In the genomic region with DNA sequence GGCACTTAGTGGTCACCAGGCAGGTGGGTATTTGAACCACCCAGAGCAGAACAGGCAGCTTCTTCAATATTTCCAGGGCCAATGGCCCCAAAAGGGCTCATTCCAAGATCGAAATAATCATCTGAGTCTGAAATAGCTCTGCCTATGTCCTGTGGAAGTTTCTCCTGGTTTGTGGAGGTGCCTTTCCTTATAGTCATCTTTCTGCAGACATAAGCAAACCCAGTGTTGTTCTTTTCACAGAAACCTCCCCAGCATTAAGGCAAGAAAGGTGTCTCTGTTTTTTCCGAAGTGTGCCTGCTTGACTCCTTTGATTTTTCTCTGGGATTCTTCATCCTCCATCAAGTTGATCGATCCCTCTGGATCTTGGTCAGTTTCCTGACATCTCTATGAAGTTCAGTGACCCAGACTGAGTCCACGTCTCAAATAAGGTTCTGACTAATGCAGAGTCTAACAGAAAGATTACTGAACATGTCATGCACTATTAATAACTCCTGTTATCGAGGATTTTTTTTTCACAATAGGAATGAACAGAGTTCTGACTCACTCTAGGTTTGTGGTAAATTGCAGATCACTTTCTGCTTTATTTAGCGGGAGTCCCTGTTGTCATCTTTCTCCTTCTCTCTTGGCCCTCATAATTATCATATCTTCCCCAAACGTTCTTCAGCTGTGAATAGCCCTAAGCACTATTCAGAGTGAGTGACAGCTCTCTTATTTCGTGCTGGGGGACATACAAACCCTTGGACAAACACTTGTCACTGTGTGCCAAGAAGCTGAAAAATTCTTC, we compare ENCODE assay signal across 9 cellular contexts. TPM values are rescaled to one million over a fixed set of nuclear protein-coding genes. Genes with fewer than 3 reads are reported as not detected.
DNase-seq lines count a peak whose midpoint lies in the region; ATAC-seq, FAIRE-seq and TF ChIP-seq lines count a peak whose summit lies in the region.
"Had no signal": no experiment of that assay in that cellular context is flagged by ENCODE, and none has a peak within 500 bp of the region (broad histone marks: within the 10 kb centered on the region; RNA-seq: fewer than 3 reads in every experiment).

No MANE protein-coding gene starts in this region.

- ATAC-seq in naive thymus-derived CD4-positive, alpha-beta T cell = no peak
- no peak for ATAC-seq in naive thymus-derived CD8-positive, alpha-beta T cell

- DNase-seq in AG09319 (ENCODE audit: extremely low read depth, low read depth) (peak; percentile 66), HPDE6-E6E7 (ENCODE audit: extremely low spot score) (peak; percentile 80), kidney (no peak), uterus (no peak), HK-2 (ENCODE audit: unreplicated experiment) (no peak)
- DNase-seq in activated T-helper 2 cell treated with anti-CD3 and anti-CD28 coated beads, Interferon-gamma antibody, Interleukin-2, Interleukin-4, amounts not matched to agents 10 μg/mL and 5 μg/mL and 100 μg/mL, durations not matched to agents 14 hours and 24 hours and 36 hours (ENCODE audit: low spot score) = no peak
- DNase-seq in naive thymus-derived CD4-positive, alpha-beta T cell = no peak
- no peak for DNase-seq in naive thymus-derived CD8-positive, alpha-beta T cell

- peak overlapping the region; percentile 45 for H3K4me3 Mint-ChIP-seq in activated T-helper 2 cell treated with anti-CD3 and anti-CD28 coated beads, Interferon-gamma antibody, Interleukin-2, Interleukin-4, amounts not matched to agents 10 μg/mL and 5 μg/mL and 100 μg/mL, durations not matched to agents 14 hours and 24 hours and 36 hours (ENCODE audit: low read depth)
- peak overlapping the region in 4 of 10 donors; percentile 15 to 48 (median 44) for H3K4me3 Mint-ChIP-seq in naive thymus-derived CD4-positive, alpha-beta T cell
- H3K4me3 Mint-ChIP-seq in naive thymus-derived CD8-positive, alpha-beta T cell = peak overlapping the region in 4 of 10 donors; percentile 5 to 93 (median 48)

- intact Hi-C loops in activated T-helper 2 cell treated with anti-CD3 and anti-CD28 coated beads, Interferon-gamma antibody, Interleukin-2, Interleukin-4, amounts not matched to agents 10 μg/mL and 5 μg/mL and 100 μg/mL, durations not matched to agents 14 hours and 24 hours and 36 hours (cut with micrococcal nuclease) = loop anchor here (5.0 kb wide), 4 partner anchors 53 to 177 kb away; a partner anchor contains a TSS
- intact Hi-C loops in kidney (cut with DNase I) = no loop called here
- intact Hi-C loops in uterus (cut with DNase I; ENCODE audit: low total_unique reads) = no loop called here
- intact Hi-C loops in naive thymus-derived CD4-positive, alpha-beta T cell (cut with micrococcal nuclease) = loop anchor here in 1 of 2 donors (5.0 kb wide), 2 partner anchors 152 to 292 kb away; a partner anchor contains a TSS

- H3K27me3 Mint-ChIP-seq in activated T-helper 2 cell treated with anti-CD3 and anti-CD28 coated beads, Interferon-gamma antibody, Interleukin-2, Interleukin-4, amounts not matched to agents 10 μg/mL and 5 μg/mL and 100 μg/mL, durations not matched to agents 14 hours and 24 hours and 36 hours (ENCODE audit: low read depth) = no peaks in the 10 kb centered on the region
- no peaks in the 10 kb centered on the region for H3K27me3 Mint-ChIP-seq in naive thymus-derived CD4-positive, alpha-beta T cell
- H3K27me3 Mint-ChIP-seq in naive thymus-derived CD8-positive, alpha-beta T cell = no peaks in the 10 kb centered on the region

- CTCF ChIA-PET in naive thymus-derived CD4-positive, alpha-beta T cell (lab: Charles Lee) = no interaction called here

- H3K27me3 ChIP-seq in uterus = no peaks in the 10 kb centered on the region
- no peaks in the 10 kb centered on the region for H3K27me3 ChIP-seq in naive thymus-derived CD4-positive, alpha-beta T cell (ENCODE audit: control insufficient read depth in 2 of 2, insufficient read depth in 2 of 2, low read length in 2 of 2)

- H3K36me3 Mint-ChIP-seq in activated T-helper 2 cell treated with anti-CD3 and anti-CD28 coated beads, Interferon-gamma antibody, Interleukin-2, Interleukin-4, amounts not matched to agents 10 μg/mL and 5 μg/mL and 100 μg/mL, durations not matched to agents 14 hours and 24 hours and 36 hours (ENCODE audit: low read depth) = peaks cover 15% of the 10 kb centered on the region
- peaks cover 0 to 19% (median 4%) of the 10 kb centered on the region in 5 donors for H3K36me3 Mint-ChIP-seq in naive thymus-derived CD4-positive, alpha-beta T cell
- H3K36me3 Mint-ChIP-seq in naive thymus-derived CD8-positive, alpha-beta T cell = peaks cover 0 to 7% (median 0%) of the 10 kb centered on the region in 3 donors

- peaks cover 32% of the 10 kb centered on the region for H3K4me1 Mint-ChIP-seq in activated T-helper 2 cell treated with anti-CD3 and anti-CD28 coated beads, Interferon-gamma antibody, Interleukin-2, Interleukin-4, amounts not matched to agents 10 μg/mL and 5 μg/mL and 100 μg/mL, durations not matched to agents 14 hours and 24 hours and 36 hours (ENCODE audit: low read depth)
- peaks cover 20 to 47% (median 30%) of the 10 kb centered on the region in 7 donors for H3K4me1 Mint-ChIP-seq in naive thymus-derived CD4-positive, alpha-beta T cell
- H3K4me1 Mint-ChIP-seq in naive thymus-derived CD8-positive, alpha-beta T cell = peaks cover 18 to 41% (median 33%) of the 10 kb centered on the region in 4 donors

- no peak overlapping the region for H3K27ac Mint-ChIP-seq in activated T-helper 2 cell treated with anti-CD3 and anti-CD28 coated beads, Interferon-gamma antibody, Interleukin-2, Interleukin-4, amounts not matched to agents 10 μg/mL and 5 μg/mL and 100 μg/mL, durations not matched to agents 14 hours and 24 hours and 36 hours
- peak overlapping the region in 1 of 9 donors; percentile 79 for H3K27ac Mint-ChIP-seq in naive thymus-derived CD4-positive, alpha-beta T cell
- H3K27ac Mint-ChIP-seq in naive thymus-derived CD8-positive, alpha-beta T cell = peak overlapping the region in 3 of 10 donors; percentile 16 to 19 (median 19)

- POLR2A ChIA-PET in naive thymus-derived CD4-positive, alpha-beta T cell (lab: Charles Lee) = interaction anchor here (1.0 to 2.0 kb wide), 2 partner anchors 25 to 61 kb away, joined by 3 to 4 read pairs; a partner anchor contains a TSS
- POLR2A ChIA-PET in naive thymus-derived CD8-positive, alpha-beta T cell (lab: Charles Lee) = interaction anchor here (4.8 kb wide), 1 partner anchor 174 kb away, joined by 40 read pairs; no protein-coding TSS in a partner anchor

- TF ChIP-seq CTCF in AG09319 (IDR thresholded peaks at IDR 0.05; ENCODE audit: low read depth, low read length) (no peak), kidney (IDR thresholded peaks at IDR 0.05; ENCODE audit: borderline replicate concordance, extremely low read depth, insufficient read depth) (no peak), uterus (IDR thresholded peaks at IDR 0.05) (no peak)

- H3K4me1 ChIP-seq in kidney (ENCODE audit: control insufficient read depth in 1 of 2, insufficient read depth in 1 of 2, low read depth in 1 of 2, low read length in 2 of 2) (peaks cover 26 to 41% of the 10 kb centered on the region in 2 donors), uterus (peaks cover 7 to 13% of the 10 kb centered on the region in 2 donors)
- peaks cover 32 to 33% of the 10 kb centered on the region in 2 donors for H3K4me1 ChIP-seq in naive thymus-derived CD4-positive, alpha-beta T cell (ENCODE audit: control insufficient read depth in 2 of 2, insufficient read depth in 2 of 2, low read length in 2 of 2)

- no peaks in the 10 kb centered on the region for H3K9me3 Mint-ChIP-seq in activated T-helper 2 cell treated with anti-CD3 and anti-CD28 coated beads, Interferon-gamma antibody, Interleukin-2, Interleukin-4, amounts not matched to agents 10 μg/mL and 5 μg/mL and 100 μg/mL, durations not matched to agents 14 hours and 24 hours and 36 hours
- no peaks in the 10 kb centered on the region for H3K9me3 Mint-ChIP-seq in naive thymus-derived CD4-positive, alpha-beta T cell
- no peaks in the 10 kb centered on the region for H3K9me3 Mint-ChIP-seq in naive thymus-derived CD8-positive, alpha-beta T cell

- H3K36me3 ChIP-seq in kidney (ENCODE audit: control insufficient read depth in 1 of 2, insufficient read depth in 2 of 2, low read length in 2 of 2) (peaks cover 0 to under 1% of the 10 kb centered on the region in 2 donors), uterus (no peaks in the 10 kb centered on the region)
- H3K36me3 ChIP-seq in naive thymus-derived CD4-positive, alpha-beta T cell (ENCODE audit: control insufficient read depth in 2 of 3, insufficient read depth in 3 of 3, low read length in 3 of 3) = peaks cover 0 to 15% (median 0%) of the 10 kb centered on the region in 3 experiments

- H3K4me3 ChIP-seq in kidney (ENCODE audit: low read length in 2 of 2) = peak overlapping the region; percentile 87 to 99
- peak overlapping the region in 1 of 2 donors; percentile 76 for H3K4me3 ChIP-seq in uterus
- H3K4me3 ChIP-seq in naive thymus-derived CD4-positive, alpha-beta T cell (ENCODE audit: low read length) = no peak overlapping the region

- no peaks in the 10 kb centered on the region for H3K9me3 ChIP-seq in kidney (ENCODE audit: control insufficient read depth in 1 of 2, low read length in 2 of 2)
- H3K9me3 ChIP-seq in uterus = no peaks in the 10 kb centered on the region
- H3K9me3 ChIP-seq in naive thymus-derived CD4-positive, alpha-beta T cell (ENCODE audit: control insufficient read depth in 2 of 3, low read length in 3 of 3) = no peaks in the 10 kb centered on the region

- H3K27ac ChIP-seq in kidney (ENCODE audit: low read depth in 2 of 2, low read length in 2 of 2) (peak overlapping the region; percentile 86 to 88), uterus (peak overlapping the region; percentile 88 to 93)
- no peak overlapping the region for H3K27ac ChIP-seq in naive thymus-derived CD4-positive, alpha-beta T cell (ENCODE audit: low read depth, low read length)

- H3K9ac ChIP-seq in kidney (ENCODE audit: low read length in 2 of 2) = peak overlapping the region; percentile 27 to 85

- TF ChIP-seq POLR2A in uterus (IDR thresholded peaks at IDR 0.05) = no peak

- no peak for FAIRE-seq in kidney (lab: Jason Lieb, UNC)
- FAIRE-seq: endometrium had no signal

RNA-seq across cellular contexts. Expression of a gene that starts 1.5 kb away (rescaled TPM):
- not detected in 2 replicates for total RNA-seq in activated T-helper 2 cell treated with anti-CD3 and anti-CD28 coated beads, Interferon-gamma antibody, Interleukin-2, Interleukin-4, amounts not matched to agents 10 μg/mL and 5 μg/mL and 100 μg/mL, durations not matched to agents 14 hours and 24 hours and 36 hours
- total RNA-seq in kidney (not detected), uterus (under 1 TPM in 1 of 4 donors, not detected in 3; 0.52 TPM)
- not detected for polyA plus RNA-seq in kidney (ENCODE audit: insufficient read depth, low read depth, low replicate concordance)
- total RNA-seq in naive thymus-derived CD4-positive, alpha-beta T cell = under 1 TPM in 1 of 5 experiments, not detected in 4; 0.27 TPM
- polyA plus RNA-seq in naive thymus-derived CD4-positive, alpha-beta T cell = not detected
- total RNA-seq in naive thymus-derived CD8-positive, alpha-beta T cell = under 1 TPM in 1 of 2 experiments, not detected in 1; 0.44 TPM
- not detected for polyA plus RNA-seq in naive thymus-derived CD8-positive, alpha-beta T cell

RNA-seq across cellular contexts. Expression of a gene that starts 1.7 kb away (rescaled TPM):
- 66.1 and 74.3 TPM in 2 replicates for total RNA-seq in activated T-helper 2 cell treated with anti-CD3 and anti-CD28 coated beads, Interferon-gamma antibody, Interleukin-2, Interleukin-4, amounts not matched to agents 10 μg/mL and 5 μg/mL and 100 μg/mL, durations not matched to agents 14 hours and 24 hours and 36 hours
- 48.8 TPM for total RNA-seq in kidney
- polyA plus RNA-seq in kidney (ENCODE audit: insufficient read depth, low read depth, low replicate concordance) = 85.9 TPM
- total RNA-seq in uterus = 10 to 100 TPM; 15.9 to 71.5 (median 42.9) TPM
- 100 to 1,000 TPM in 3 of 5 experiments, 10 to 100 TPM in 2; 77.6 to 205 (median 110) TPM for total RNA-seq in naive thymus-derived CD4-positive, alpha-beta T cell
- 100 to 1,000 TPM; 167 to 197 TPM for polyA plus RNA-seq in naive thymus-derived CD4-positive, alpha-beta T cell
- 100 to 1,000 TPM; 178 to 192 TPM for total RNA-seq in naive thymus-derived CD8-positive, alpha-beta T cell
- polyA plus RNA-seq in naive thymus-derived CD8-positive, alpha-beta T cell = 100 to 1,000 TPM; 100 to 335 (median 249) TPM

RNA-seq across cellular contexts. Expression of a gene that starts 10.6 kb away (rescaled TPM):
- 24.6 and 26.3 TPM in 2 replicates for total RNA-seq in activated T-helper 2 cell treated with anti-CD3 and anti-CD28 coated beads, Interferon-gamma antibody, Interleukin-2, Interleukin-4, amounts not matched to agents 10 μg/mL and 5 μg/mL and 100 μg/mL, durations not matched to agents 14 hours and 24 hours and 36 hours
- total RNA-seq in kidney = 5.6 TPM
- 3.5 TPM for polyA plus RNA-seq in kidney (ENCODE audit: insufficient read depth, low read depth, low replicate concordance)
- 10 to 100 TPM in 2 of 4 donors, 1 to 10 TPM in 1, under 1 TPM in 1; 0.29 to 12.6 (median 6.4) TPM for total RNA-seq in uterus
- total RNA-seq in naive thymus-derived CD4-positive, alpha-beta T cell = 10 to 100 TPM; 25.6 to 92.4 (median 53.8) TPM
- 1 to 10 TPM; 1.7 to 2.1 TPM for polyA plus RNA-seq in naive thymus-derived CD4-positive, alpha-beta T cell
- 10 to 100 TPM; 82.2 to 83.3 TPM for total RNA-seq in naive thymus-derived CD8-positive, alpha-beta T cell
- 1 to 10 TPM in 1 of 3 donors, under 1 TPM in 2; 0.55 to 1.2 (median 0.58) TPM for polyA plus RNA-seq in naive thymus-derived CD8-positive, alpha-beta T cell

RNA-seq across cellular contexts. Expression of a gene that starts 33.7 kb away (rescaled TPM):
- total RNA-seq in activated T-helper 2 cell treated with anti-CD3 and anti-CD28 coated beads, Interferon-gamma antibody, Interleukin-2, Interleukin-4, amounts not matched to agents 10 μg/mL and 5 μg/mL and 100 μg/mL, durations not matched to agents 14 hours and 24 hours and 36 hours = 0.11 and 0.53 TPM in 2 replicates
- total RNA-seq in kidney (0.47 TPM), uterus (under 1 TPM in 3 of 4 donors, not detected in 1; 0.18 to 0.35 (median 0.26) TPM)
- 0.80 TPM for polyA plus RNA-seq in kidney (ENCODE audit: insufficient read depth, low read depth, low replicate concordance)
- total RNA-seq in naive thymus-derived CD4-positive, alpha-beta T cell = 1 to 10 TPM in 1 of 5 experiments, under 1 TPM in 2, not detected in 2; 0.22 to 2.4 (median 0.75) TPM
- under 1 TPM; 0.61 to 0.69 TPM for polyA plus RNA-seq in naive thymus-derived CD4-positive, alpha-beta T cell
- not detected for total RNA-seq in naive thymus-derived CD8-positive, alpha-beta T cell
- under 1 TPM; 0.16 to 0.65 (median 0.50) TPM for polyA plus RNA-seq in naive thymus-derived CD8-positive, alpha-beta T cell

RNA-seq across cellular contexts. Expression of a gene that starts 51.5 kb away (rescaled TPM):
- 193 and 196 TPM in 2 replicates for total RNA-seq in activated T-helper 2 cell treated with anti-CD3 and anti-CD28 coated beads, Interferon-gamma antibody, Interleukin-2, Interleukin-4, amounts not matched to agents 10 μg/mL and 5 μg/mL and 100 μg/mL, durations not matched to agents 14 hours and 24 hours and 36 hours
- total RNA-seq in kidney (66.4 TPM), uterus (100 to 1,000 TPM in 1 of 4 donors, 10 to 100 TPM in 3; 62.0 to 158 (median 84.7) TPM)
- 63.6 TPM for polyA plus RNA-seq in kidney (ENCODE audit: insufficient read depth, low read depth, low replicate concordance)
- total RNA-seq in naive thymus-derived CD4-positive, alpha-beta T cell = 100 to 1,000 TPM in 1 of 5 experiments, 10 to 100 TPM in 4; 55.7 to 111 (median 68.9) TPM
- polyA plus RNA-seq in naive thymus-derived CD4-positive, alpha-beta T cell = 10 to 100 TPM; 44.6 to 53.1 TPM
- total RNA-seq in naive thymus-derived CD8-positive, alpha-beta T cell = 10 to 100 TPM; 77.1 to 87.9 TPM
- polyA plus RNA-seq in naive thymus-derived CD8-positive, alpha-beta T cell = 10 to 100 TPM; 45.4 to 55.9 (median 51.5) TPM

Comparison
In these comparisons a context has a peak if more than half of its experiments do, and no peak if none do; other contexts are left out.
1. DNase-seq: peak in AG09319 (single experiment) and HPDE6-E6E7 (single experiment); none in activated T-helper 2 cell treated with anti-CD3 and anti-CD28 coated beads, Interferon-gamma antibody, Interleukin-2, Interleukin-4, amounts not matched to agents 10 μg/mL and 5 μg/mL and 100 μg/mL, durations not matched to agents 14 hours and 24 hours and 36 hours (single experiment), kidney (single experiment), uterus (0 of 2), HK-2 (single experiment), naive thymus-derived CD4-positive, alpha-beta T cell (0 of 9) and naive thymus-derived CD8-positive, alpha-beta T cell (0 of 10).